In genomic region chr5:90161399-90161798, GRCh38 we compare ENCODE assay signal across 8 cellular contexts.
DNase-seq lines count a peak whose midpoint lies in the region; ATAC-seq and TF ChIP-seq lines count a peak whose summit lies in the region.

No MANE protein-coding gene starts in this region.

- H3K4me1 ChIP-seq in RWPE2 (ENCODE audit: insufficient read depth, poor library complexity, severe bottlenecking) (no peaks in the 10 kb centered on the region), left ventricle myocardium inferior (peaks cover 8% of the 10 kb centered on the region), thyroid gland (no peaks in the 10 kb centered on the region), prostate gland (replicated peaks) (no peaks in the 10 kb centered on the region)

- WGBS in thyroid gland, 2 donors: 52 to 58% methylated on average over 4 of the region's 4 CpGs
- 80% methylated on average over 4 of the region's 4 CpGs for WGBS in prostate gland

- H3K4me3 ChIP-seq in H7 (ENCODE audit: insufficient read depth, low read depth, low read length) (no peak overlapping the region), RWPE2 (ENCODE audit: severe bottlenecking) (no peak overlapping the region), left ventricle myocardium inferior (no peak overlapping the region), thyroid gland (replicated peaks in 1 of 3) (no peak overlapping the region), prostate gland (no peak overlapping the region)

- H3K27me3 ChIP-seq in H7 (ENCODE audit: control insufficient read depth, insufficient read depth, low read length) (no peaks in the 10 kb centered on the region), RWPE2 (ENCODE audit: insufficient read depth, poor library complexity, severe bottlenecking) (peaks cover 5% of the 10 kb centered on the region), left ventricle myocardium inferior (ENCODE audit: low read depth) (no peaks in the 10 kb centered on the region), thyroid gland (no peaks in the 10 kb centered on the region), prostate gland (replicated peaks; ENCODE audit: insufficient read depth) (no peaks in the 10 kb centered on the region)

- peak; percentile 38 for DNase-seq in D341Med (ENCODE audit: low spot score)
- peak; percentile 39 for DNase-seq in H7
- no peak for DNase-seq in RWPE2 (ENCODE audit: low spot score)
- peak; percentile 29 for DNase-seq in left ventricle myocardium inferior
- DNase-seq in thyroid gland: peak; percentile 4 to 10
- DNase-seq in NCI-H2029 treated with DMSO at 0.1 percent for 48 hours (lab: John Stamatoyannopoulos, UW): no peak
- no peak for DNase-seq in central memory CD4-positive, alpha-beta T cell
- DNase-seq in prostate gland (ENCODE audit: low spot score): no peak

- no peak for TF ChIP-seq POLR2A in thyroid gland (IDR thresholded peaks at IDR 0.05)
- TF ChIP-seq POLR2A in prostate gland (IDR thresholded peaks at IDR 0.05): no peak

- peak; percentile 63 for ATAC-seq in RWPE2 (ENCODE audit: low read depth)

- intact Hi-C loops in left ventricle myocardium inferior (cut with micrococcal nuclease) (no loop called here), thyroid gland (cut with DNase I) (no loop called here), prostate gland (cut with DNase I) (no loop called here)

- H3K9me3 ChIP-seq in RWPE2 (ENCODE audit: severe bottlenecking): no peaks in the 10 kb centered on the region
- no peaks in the 10 kb centered on the region for H3K9me3 ChIP-seq in left ventricle myocardium inferior (replicated peaks)
- no peaks in the 10 kb centered on the region for H3K9me3 ChIP-seq in thyroid gland
- H3K9me3 ChIP-seq in prostate gland: no peaks in the 10 kb centered on the region

- H3K27ac ChIP-seq in RWPE2 (ENCODE audit: poor library complexity, severe bottlenecking) (no peak overlapping the region), left ventricle myocardium inferior (replicated peaks) (no peak overlapping the region), thyroid gland (no peak overlapping the region), prostate gland (no peak overlapping the region)

- no peaks in the 10 kb centered on the region for H3K36me3 ChIP-seq in H7 (replicated peaks; ENCODE audit: control insufficient read depth, insufficient read depth, low read length)
- H3K36me3 ChIP-seq in RWPE2 (ENCODE audit: low read depth): no peaks in the 10 kb centered on the region
- no peaks in the 10 kb centered on the region for H3K36me3 ChIP-seq in left ventricle myocardium inferior
- H3K36me3 ChIP-seq in thyroid gland: no peaks in the 10 kb centered on the region
- no peaks in the 10 kb centered on the region for H3K36me3 ChIP-seq in prostate gland

- TF ChIP-seq CTCF in RWPE2 (IDR thresholded peaks at IDR 0.05; ENCODE audit: poor library complexity, severe bottlenecking) (peak; percentile 49), left ventricle myocardium inferior (IDR thresholded peaks at IDR 0.05; ENCODE audit: borderline replicate concordance) (peak; percentile 49), thyroid gland (IDR thresholded peaks at IDR 0.05) (no peak), prostate gland (IDR thresholded peaks at IDR 0.05) (no peak)

Comparison
In these comparisons a context has a peak if more than half of its experiments do, and no peak if none do; other contexts are left out.
1. DNase-seq: peak in D341Med (single experiment), H7 (single experiment), left ventricle myocardium inferior (single experiment) and thyroid gland (2 of 2); none in RWPE2 (single experiment), NCI-H2029 treated with DMSO at 0.1 percent for 48 hours (single experiment), central memory CD4-positive, alpha-beta T cell (single experiment) and prostate gland (single experiment).
2. CTCF ChIP-seq: peak in RWPE2 (single experiment) and left ventricle myocardium inferior (single experiment); none in thyroid gland (0 of 6) and prostate gland (0 of 4).